Comparison of ENCODE assay signal across 1 cellular context in the genomic region with DNA sequence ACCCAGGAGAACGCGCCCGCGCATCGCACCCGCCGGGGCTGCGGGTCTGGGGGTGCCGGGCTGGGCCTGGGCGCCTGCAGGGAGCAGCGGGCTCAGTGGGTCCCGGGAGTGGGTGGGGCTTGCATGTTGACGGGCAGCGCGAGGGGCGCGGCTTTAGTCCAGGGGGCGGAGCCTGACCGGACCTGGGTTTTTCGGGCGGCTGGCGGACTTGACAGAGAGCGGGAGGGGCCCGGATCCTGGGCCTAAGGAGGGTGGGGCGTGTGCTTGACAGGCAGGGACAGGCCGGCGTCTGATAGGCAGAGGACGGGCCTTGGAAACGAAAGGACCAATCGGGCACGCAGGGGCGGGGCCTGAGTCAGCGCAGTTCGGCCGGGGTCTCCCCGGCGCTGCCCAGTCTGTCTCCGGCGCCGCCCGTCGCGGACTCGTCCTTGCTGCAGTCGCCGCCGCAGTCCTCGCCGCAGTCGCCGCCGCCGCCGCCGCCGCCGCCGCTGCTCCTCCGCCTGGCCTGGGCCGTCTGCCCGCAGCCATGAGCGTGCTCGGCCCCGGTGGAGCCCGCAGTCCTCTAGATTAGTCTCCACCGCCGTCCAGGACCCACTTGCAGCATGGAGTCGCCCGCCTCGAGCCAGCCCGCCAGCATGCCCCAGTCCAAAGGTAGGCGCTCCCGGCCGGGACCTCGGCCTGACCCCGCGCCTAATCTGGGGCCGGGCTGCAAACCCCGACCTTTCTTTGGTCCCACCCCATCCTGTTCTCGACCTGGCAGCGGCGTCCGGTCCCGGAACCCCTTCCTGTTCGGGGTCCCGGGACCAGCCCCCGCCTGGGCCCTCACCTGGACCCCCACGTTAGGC.
A peak's percentile ranks its signal among the peaks of the same experiment; 100 is the strongest.
TF ChIP-seq lines count a peak whose summit lies in the region.

A gene (plus strand): TSS at position 393 of the 845 bp plus-strand sequence. CDS start 210 bp downstream, at position 603.

TF ChIP-seq in HepG2, 621 proteins besides CTCF, POLR2A, EP300 and RAD21 (continued from another document):
- TF ChIP-seq ARID2 (CRISPR knock-in tag; IDR thresholded peaks at IDR 0.05; ENCODE audit: borderline replicate concordance) (no peak), ZNF589 (CRISPR knock-in tag; conservative IDR thresholded peaks at IDR 0.05) (no peak), SRSF9 (IDR thresholded peaks at IDR 0.05; ENCODE audit: borderline replicate concordance, insufficient read depth, low read depth, low read length, poor library complexity, severe bottlenecking) (no peak), NCOA1 (CRISPR knock-in tag; IDR thresholded peaks at IDR 0.05) (no peak), RCOR2 (CRISPR knock-in tag; IDR thresholded peaks at IDR 0.05) (no peak), SIX1 (CRISPR knock-in tag; IDR thresholded peaks at IDR 0.05; ENCODE audit: borderline replicate concordance) (no peak), FOXK1 (CRISPR knock-in tag; IDR thresholded peaks at IDR 0.05; ENCODE audit: borderline replicate concordance, low read depth) (peak; percentile 50; the same call in 1 of the 2 replicates), HOXD1 (CRISPR knock-in tag; IDR thresholded peaks at IDR 0.05) (0 out of 2 replicates have a peak, but pooled peaks have one; percentile 8), NR2F6 (IDR thresholded peaks at IDR 0.05) (no peak), NR2F6 (CRISPR knock-in tag; IDR thresholded peaks at IDR 0.05) (no peak), NFE2 (CRISPR knock-in tag; IDR thresholded peaks at IDR 0.05) (no peak), ZNF562 (CRISPR knock-in tag; IDR thresholded peaks at IDR 0.05; ENCODE audit: borderline replicate concordance) (no peak), CC2D1A (CRISPR knock-in tag; IDR thresholded peaks at IDR 0.05) (no peak), RXRB (CRISPR knock-in tag; IDR thresholded peaks at IDR 0.05; ENCODE audit: borderline replicate concordance) (no peak), FOXA3 (CRISPR knock-in tag; IDR thresholded peaks at IDR 0.05) (0 out of 2 replicates have a peak, but pooled peaks have one; percentile 22), ZNF737 (CRISPR knock-in tag; IDR thresholded peaks at IDR 0.05; ENCODE audit: borderline replicate concordance) (no peak), MIER2 (CRISPR knock-in tag; IDR thresholded peaks at IDR 0.05) (no peak), ESRRA (CRISPR knock-in tag; IDR thresholded peaks at IDR 0.05; ENCODE audit: low read depth) (no peak), TCF7L2 (IDR thresholded peaks at IDR 0.05; ENCODE audit: low read depth, low read length) (no peak), ZNF234 (CRISPR knock-in tag; conservative IDR thresholded peaks at IDR 0.05) (no peak; the same call in 1 of the 2 replicates), ZNF607 (CRISPR knock-in tag; IDR thresholded peaks at IDR 0.05; ENCODE audit: borderline replicate concordance) (peak; percentile 80), RNF2 (conservative IDR thresholded peaks at IDR 0.05; ENCODE audit: low read depth) (no peak), THYN1 (CRISPR knock-in tag; IDR thresholded peaks at IDR 0.05; ENCODE audit: borderline replicate concordance, low read depth) (no peak), GTF3A (CRISPR knock-in tag; conservative IDR thresholded peaks at IDR 0.05) (no peak)
- TF ChIP-seq, protein P1, sequence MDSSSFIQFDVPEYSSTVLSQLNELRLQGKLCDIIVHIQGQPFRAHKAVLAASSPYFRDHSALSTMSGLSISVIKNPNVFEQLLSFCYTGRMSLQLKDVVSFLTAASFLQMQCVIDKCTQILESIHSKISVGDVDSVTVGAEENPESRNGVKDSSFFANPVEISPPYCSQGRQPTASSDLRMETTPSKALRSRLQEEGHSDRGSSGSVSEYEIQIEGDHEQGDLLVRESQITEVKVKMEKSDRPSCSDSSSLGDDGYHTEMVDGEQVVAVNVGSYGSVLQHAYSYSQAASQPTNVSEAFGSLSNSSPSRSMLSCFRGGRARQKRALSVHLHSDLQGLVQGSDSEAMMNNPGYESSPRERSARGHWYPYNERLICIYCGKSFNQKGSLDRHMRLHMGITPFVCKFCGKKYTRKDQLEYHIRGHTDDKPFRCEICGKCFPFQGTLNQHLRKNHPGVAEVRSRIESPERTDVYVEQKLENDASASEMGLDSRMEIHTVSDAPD (CRISPR knock-in tag; IDR thresholded peaks at IDR 0.05), result no peak
- TF ChIP-seq, protein P2, sequence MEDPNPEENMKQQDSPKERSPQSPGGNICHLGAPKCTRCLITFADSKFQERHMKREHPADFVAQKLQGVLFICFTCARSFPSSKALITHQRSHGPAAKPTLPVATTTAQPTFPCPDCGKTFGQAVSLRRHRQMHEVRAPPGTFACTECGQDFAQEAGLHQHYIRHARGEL (CRISPR knock-in tag; IDR thresholded peaks at IDR 0.05), result no peak
- TF ChIP-seq, protein P3, sequence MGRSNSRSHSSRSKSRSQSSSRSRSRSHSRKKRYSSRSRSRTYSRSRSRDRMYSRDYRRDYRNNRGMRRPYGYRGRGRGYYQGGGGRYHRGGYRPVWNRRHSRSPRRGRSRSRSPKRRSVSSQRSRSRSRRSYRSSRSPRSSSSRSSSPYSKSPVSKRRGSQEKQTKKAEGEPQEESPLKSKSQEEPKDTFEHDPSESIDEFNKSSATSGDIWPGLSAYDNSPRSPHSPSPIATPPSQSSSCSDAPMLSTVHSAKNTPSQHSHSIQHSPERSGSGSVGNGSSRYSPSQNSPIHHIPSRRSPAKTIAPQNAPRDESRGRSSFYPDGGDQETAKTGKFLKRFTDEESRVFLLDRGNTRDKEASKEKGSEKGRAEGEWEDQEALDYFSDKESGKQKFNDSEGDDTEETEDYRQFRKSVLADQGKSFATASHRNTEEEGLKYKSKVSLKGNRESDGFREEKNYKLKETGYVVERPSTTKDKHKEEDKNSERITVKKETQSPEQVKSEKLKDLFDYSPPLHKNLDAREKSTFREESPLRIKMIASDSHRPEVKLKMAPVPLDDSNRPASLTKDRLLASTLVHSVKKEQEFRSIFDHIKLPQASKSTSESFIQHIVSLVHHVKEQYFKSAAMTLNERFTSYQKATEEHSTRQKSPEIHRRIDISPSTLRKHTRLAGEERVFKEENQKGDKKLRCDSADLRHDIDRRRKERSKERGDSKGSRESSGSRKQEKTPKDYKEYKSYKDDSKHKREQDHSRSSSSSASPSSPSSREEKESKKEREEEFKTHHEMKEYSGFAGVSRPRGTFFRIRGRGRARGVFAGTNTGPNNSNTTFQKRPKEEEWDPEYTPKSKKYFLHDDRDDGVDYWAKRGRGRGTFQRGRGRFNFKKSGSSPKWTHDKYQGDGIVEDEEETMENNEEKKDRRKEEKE (IDR thresholded peaks at IDR 0.05), result no peak
- TF ChIP-seq, protein P4, sequence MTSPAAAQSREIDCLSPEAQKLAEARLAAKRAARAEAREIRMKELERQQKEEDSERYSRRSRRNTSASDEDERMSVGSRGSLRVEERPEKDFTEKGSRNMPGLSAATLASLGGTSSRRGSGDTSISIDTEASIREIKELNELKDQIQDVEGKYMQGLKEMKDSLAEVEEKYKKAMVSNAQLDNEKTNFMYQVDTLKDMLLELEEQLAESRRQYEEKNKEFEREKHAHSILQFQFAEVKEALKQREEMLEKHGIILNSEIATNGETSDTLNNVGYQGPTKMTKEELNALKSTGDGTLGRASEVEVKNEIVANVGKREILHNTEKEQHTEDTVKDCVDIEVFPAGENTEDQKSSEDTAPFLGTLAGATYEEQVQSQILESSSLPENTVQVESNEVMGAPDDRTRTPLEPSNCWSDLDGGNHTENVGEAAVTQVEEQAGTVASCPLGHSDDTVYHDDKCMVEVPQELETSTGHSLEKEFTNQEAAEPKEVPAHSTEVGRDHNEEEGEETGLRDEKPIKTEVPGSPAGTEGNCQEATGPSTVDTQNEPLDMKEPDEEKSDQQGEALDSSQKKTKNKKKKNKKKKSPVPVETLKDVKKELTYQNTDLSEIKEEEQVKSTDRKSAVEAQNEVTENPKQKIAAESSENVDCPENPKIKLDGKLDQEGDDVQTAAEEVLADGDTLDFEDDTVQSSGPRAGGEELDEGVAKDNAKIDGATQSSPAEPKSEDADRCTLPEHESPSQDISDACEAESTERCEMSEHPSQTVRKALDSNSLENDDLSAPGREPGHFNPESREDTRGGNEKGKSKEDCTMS (CRISPR knock-in tag; conservative IDR thresholded peaks at IDR 0.05), result no peak
- TF ChIP-seq, protein P5, sequence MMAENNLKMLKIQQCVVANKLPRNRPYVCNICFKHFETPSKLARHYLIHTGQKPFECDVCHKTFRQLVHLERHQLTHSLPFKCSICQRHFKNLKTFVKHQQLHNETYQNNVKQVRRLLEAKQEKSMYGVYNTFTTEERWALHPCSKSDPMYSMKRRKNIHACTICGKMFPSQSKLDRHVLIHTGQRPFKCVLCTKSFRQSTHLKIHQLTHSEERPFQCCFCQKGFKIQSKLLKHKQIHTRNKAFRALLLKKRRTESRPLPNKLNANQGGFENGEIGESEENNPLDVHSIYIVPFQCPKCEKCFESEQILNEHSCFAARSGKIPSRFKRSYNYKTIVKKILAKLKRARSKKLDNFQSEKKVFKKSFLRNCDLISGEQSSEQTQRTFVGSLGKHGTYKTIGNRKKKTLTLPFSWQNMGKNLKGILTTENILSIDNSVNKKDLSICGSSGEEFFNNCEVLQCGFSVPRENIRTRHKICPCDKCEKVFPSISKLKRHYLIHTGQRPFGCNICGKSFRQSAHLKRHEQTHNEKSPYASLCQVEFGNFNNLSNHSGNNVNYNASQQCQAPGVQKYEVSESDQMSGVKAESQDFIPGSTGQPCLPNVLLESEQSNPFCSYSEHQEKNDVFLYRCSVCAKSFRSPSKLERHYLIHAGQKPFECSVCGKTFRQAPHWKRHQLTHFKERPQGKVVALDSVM (CRISPR knock-in tag; IDR thresholded peaks at IDR 0.05), result 0 out of 2 replicates have a peak, but pooled peaks have one; percentile 10
- TF ChIP-seq, protein P6, sequence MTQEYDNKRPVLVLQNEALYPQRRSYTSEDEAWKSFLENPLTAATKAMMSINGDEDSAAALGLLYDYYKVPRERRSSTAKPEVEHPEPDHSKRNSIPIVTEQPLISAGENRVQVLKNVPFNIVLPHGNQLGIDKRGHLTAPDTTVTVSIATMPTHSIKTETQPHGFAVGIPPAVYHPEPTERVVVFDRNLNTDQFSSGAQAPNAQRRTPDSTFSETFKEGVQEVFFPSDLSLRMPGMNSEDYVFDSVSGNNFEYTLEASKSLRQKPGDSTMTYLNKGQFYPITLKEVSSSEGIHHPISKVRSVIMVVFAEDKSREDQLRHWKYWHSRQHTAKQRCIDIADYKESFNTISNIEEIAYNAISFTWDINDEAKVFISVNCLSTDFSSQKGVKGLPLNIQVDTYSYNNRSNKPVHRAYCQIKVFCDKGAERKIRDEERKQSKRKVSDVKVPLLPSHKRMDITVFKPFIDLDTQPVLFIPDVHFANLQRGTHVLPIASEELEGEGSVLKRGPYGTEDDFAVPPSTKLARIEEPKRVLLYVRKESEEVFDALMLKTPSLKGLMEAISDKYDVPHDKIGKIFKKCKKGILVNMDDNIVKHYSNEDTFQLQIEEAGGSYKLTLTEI (CRISPR knock-in tag; conservative IDR thresholded peaks at IDR 0.05), result no peak
- TF ChIP-seq, protein P7, sequence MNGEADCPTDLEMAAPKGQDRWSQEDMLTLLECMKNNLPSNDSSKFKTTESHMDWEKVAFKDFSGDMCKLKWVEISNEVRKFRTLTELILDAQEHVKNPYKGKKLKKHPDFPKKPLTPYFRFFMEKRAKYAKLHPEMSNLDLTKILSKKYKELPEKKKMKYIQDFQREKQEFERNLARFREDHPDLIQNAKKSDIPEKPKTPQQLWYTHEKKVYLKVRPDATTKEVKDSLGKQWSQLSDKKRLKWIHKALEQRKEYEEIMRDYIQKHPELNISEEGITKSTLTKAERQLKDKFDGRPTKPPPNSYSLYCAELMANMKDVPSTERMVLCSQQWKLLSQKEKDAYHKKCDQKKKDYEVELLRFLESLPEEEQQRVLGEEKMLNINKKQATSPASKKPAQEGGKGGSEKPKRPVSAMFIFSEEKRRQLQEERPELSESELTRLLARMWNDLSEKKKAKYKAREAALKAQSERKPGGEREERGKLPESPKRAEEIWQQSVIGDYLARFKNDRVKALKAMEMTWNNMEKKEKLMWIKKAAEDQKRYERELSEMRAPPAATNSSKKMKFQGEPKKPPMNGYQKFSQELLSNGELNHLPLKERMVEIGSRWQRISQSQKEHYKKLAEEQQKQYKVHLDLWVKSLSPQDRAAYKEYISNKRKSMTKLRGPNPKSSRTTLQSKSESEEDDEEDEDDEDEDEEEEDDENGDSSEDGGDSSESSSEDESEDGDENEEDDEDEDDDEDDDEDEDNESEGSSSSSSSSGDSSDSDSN (CRISPR knock-in tag; IDR thresholded peaks at IDR 0.05), result peak; percentile 85
- TF ChIP-seq, protein P8, sequence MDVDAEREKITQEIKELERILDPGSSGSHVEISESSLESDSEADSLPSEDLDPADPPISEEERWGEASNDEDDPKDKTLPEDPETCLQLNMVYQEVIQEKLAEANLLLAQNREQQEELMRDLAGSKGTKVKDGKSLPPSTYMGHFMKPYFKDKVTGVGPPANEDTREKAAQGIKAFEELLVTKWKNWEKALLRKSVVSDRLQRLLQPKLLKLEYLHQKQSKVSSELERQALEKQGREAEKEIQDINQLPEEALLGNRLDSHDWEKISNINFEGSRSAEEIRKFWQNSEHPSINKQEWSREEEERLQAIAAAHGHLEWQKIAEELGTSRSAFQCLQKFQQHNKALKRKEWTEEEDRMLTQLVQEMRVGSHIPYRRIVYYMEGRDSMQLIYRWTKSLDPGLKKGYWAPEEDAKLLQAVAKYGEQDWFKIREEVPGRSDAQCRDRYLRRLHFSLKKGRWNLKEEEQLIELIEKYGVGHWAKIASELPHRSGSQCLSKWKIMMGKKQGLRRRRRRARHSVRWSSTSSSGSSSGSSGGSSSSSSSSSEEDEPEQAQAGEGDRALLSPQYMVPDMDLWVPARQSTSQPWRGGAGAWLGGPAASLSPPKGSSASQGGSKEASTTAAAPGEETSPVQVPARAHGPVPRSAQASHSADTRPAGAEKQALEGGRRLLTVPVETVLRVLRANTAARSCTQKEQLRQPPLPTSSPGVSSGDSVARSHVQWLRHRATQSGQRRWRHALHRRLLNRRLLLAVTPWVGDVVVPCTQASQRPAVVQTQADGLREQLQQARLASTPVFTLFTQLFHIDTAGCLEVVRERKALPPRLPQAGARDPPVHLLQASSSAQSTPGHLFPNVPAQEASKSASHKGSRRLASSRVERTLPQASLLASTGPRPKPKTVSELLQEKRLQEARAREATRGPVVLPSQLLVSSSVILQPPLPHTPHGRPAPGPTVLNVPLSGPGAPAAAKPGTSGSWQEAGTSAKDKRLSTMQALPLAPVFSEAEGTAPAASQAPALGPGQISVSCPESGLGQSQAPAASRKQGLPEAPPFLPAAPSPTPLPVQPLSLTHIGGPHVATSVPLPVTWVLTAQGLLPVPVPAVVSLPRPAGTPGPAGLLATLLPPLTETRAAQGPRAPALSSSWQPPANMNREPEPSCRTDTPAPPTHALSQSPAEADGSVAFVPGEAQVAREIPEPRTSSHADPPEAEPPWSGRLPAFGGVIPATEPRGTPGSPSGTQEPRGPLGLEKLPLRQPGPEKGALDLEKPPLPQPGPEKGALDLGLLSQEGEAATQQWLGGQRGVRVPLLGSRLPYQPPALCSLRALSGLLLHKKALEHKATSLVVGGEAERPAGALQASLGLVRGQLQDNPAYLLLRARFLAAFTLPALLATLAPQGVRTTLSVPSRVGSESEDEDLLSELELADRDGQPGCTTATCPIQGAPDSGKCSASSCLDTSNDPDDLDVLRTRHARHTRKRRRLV (CRISPR knock-in tag; IDR thresholded peaks at IDR 0.05), result no peak
